ENCODE assay signal across 8 cellular contexts in the genomic region with DNA sequence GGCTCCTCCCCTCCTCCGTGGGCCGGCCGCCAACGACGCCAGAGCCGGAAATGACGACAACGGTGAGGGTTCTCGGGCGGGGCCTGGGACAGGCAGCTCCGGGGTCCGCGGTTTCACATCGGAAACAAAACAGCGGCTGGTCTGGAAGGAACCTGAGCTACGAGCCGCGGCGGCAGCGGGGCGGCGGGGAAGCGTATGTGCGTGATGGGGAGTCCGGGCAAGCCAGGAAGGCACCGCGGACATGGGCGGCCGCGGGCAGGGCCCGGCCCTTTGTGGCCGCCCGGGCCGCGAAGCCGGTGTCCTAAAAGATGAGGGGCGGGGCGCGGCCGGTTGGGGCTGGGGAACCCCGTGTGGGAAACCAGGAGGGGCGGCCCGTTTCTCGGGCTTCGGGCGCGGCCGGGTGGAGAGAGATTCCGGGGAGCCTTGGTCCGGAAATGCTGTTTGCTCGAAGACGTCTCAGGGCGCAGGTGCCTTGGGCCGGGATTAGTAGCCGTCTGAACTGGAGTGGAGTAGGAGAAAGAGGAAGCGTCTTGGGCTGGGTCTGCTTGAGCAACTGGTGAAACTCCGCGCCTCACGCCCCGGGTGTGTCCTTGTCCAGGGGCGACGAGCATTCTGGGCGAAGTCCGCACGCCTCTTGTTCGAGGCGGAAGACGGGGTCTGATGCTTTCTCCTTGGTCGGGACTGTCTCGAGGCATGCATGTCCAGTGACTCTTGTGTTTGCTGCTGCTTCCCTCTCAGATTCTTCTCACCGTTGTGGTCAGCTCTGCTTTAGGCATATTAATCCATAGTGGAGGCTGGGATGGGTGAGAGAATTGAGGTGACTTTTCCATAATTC. TPM values are rescaled to one million over a fixed set of nuclear protein-coding genes. Genes with fewer than 3 reads are reported as not detected.
A peak's percentile ranks its signal among the peaks of the same experiment; 100 is the strongest.
DNase-seq lines count a peak whose midpoint lies in the region; TF ChIP-seq lines count a peak whose summit lies in the region.

PSEN1 (plus strand) TSS at position 121 of the 835 bp plus-strand sequence. CDS start 11,513 bp downstream, outside the sequence.

- H3K14ac ChIP-seq in H9 (ENCODE audit: insufficient read depth, low read length): peak within 1 kb of the TSS; percentile 91

- H3K9me3 ChIP-seq in ES-I3 (ENCODE audit: control insufficient read depth, insufficient read depth, low read length) (no peaks in the 10 kb centered on the region), H9 (ENCODE audit: control insufficient read depth, low read depth, low read length) (no peaks in the 10 kb centered on the region), MG63 (peaks cover 6% of the 10 kb centered on the region; the same call in 1 of the 2 replicates)

- H3K27ac Mint-ChIP-seq in H9: peak within 1 kb of the TSS; percentile 95 to 100 (median 99)
- peak within 1 kb of the TSS; percentile 97 for H3K27ac Mint-ChIP-seq in nephron progenitor cell
- peak within 1 kb of the TSS; percentile 92 for H3K27ac Mint-ChIP-seq in stimulated activated naive CD8-positive, alpha-beta T cell treated with anti-CD3 and anti-CD28 coated beads, Interleukin-15, Interleukin-2, amounts not matched to agents 100 ng/mL and 50 ng/mL, for 24 hours

- H3K27me3 Mint-ChIP-seq in H9 (ENCODE audit: low read depth) (peaks cover 2% of the 10 kb centered on the region), nephron progenitor cell (ENCODE audit: low read depth, poor library complexity) (peaks cover 10% of the 10 kb centered on the region)
- no peaks in the 10 kb centered on the region for H3K27me3 Mint-ChIP-seq in stimulated activated naive CD8-positive, alpha-beta T cell treated with anti-CD3 and anti-CD28 coated beads, Interleukin-15, Interleukin-2, amounts not matched to agents 100 ng/mL and 50 ng/mL, for 24 hours

- peaks cover 1% of the 10 kb centered on the region; the same call in 1 of the 2 replicates for H3K79me2 ChIP-seq in H9 (ENCODE audit: insufficient read depth, low read length)

- H3T11ph ChIP-seq in H9 (ENCODE audit: low read length): no peak within 1 kb of the TSS

- H3K18ac ChIP-seq in H9 (ENCODE audit: insufficient read length, low read depth, low read length): peak within 1 kb of the TSS; percentile 91

- no peak within 1 kb of the TSS for H3K4ac ChIP-seq in H9 (ENCODE audit: low read depth, low read length)

- H4K20me1 ChIP-seq in H9 (ENCODE audit: control insufficient read depth, insufficient read depth, insufficient read length): no peaks in the 10 kb centered on the region

- no peak within 1 kb of the TSS for H2BK5ac ChIP-seq in H9 (ENCODE audit: insufficient read length, low read length)

- H3K4me1 ChIP-seq in ES-I3 (ENCODE audit: insufficient read depth, low read length) (no peaks in the 10 kb centered on the region), H9 (ENCODE audit: insufficient read depth, low read length) (no peaks in the 10 kb centered on the region; the same call in 1 of the 2 replicates)

- no peaks in the 10 kb centered on the region for H3K27me3 ChIP-seq in H9 (ENCODE audit: insufficient read depth, low read length)
- H3K27me3 ChIP-seq in MG63: no peaks in the 10 kb centered on the region

- H2AFZ ChIP-seq in H9 (ENCODE audit: low read length): peak within 1 kb of the TSS; percentile 91

- peak within 1 kb of the TSS; percentile 98 for H3K4me2 ChIP-seq in H9 (ENCODE audit: insufficient read depth, insufficient read length, low read length)

- H3K23ac ChIP-seq in H9 (ENCODE audit: insufficient read length, low read depth, low read length): no peak within 1 kb of the TSS

- no peak within 1 kb of the TSS for H2BK12ac ChIP-seq in H9 (ENCODE audit: insufficient read length, low read depth, low read length)

- peak within 1 kb of the TSS; percentile 24 for H4K5ac ChIP-seq in H9 (ENCODE audit: insufficient read length, low read depth, low read length)

- H2AK5ac ChIP-seq in H9 (ENCODE audit: insufficient read length, low read length): no peak within 1 kb of the TSS

- no peak for TF ChIP-seq CTCF in H9 (conservative IDR thresholded peaks at IDR 0.05)
- TF ChIP-seq CTCF in fibroblast of the aortic adventitia (IDR thresholded peaks at IDR 0.05; ENCODE audit: insufficient read depth, low read length): no peak
- no peak for TF ChIP-seq CTCF in nephron progenitor cell (IDR thresholded peaks at IDR 0.05)

- no CpG with 5 or more reads among the region's 71 CpGs for WGBS in H9 (ENCODE audit: extremely low coverage, insufficient read length, low lambda C conversion rate)

- no peak within 1 kb of the TSS for H2BK120ac ChIP-seq in H9 (ENCODE audit: low read depth, low read length, poor library complexity, severe bottlenecking)

- H3K79me1 ChIP-seq in H9 (ENCODE audit: insufficient read depth, low read depth, low read length, poor library complexity, severe bottlenecking): peaks cover 3% of the 10 kb centered on the region

- H3K4me3 Mint-ChIP-seq in H9 (peak within 1 kb of the TSS; percentile 93 to 94), nephron progenitor cell (peak within 1 kb of the TSS; percentile 85)
- peak within 1 kb of the TSS; percentile 89 for H3K4me3 Mint-ChIP-seq in stimulated activated naive CD8-positive, alpha-beta T cell treated with anti-CD3 and anti-CD28 coated beads, Interleukin-15, Interleukin-2, amounts not matched to agents 100 ng/mL and 50 ng/mL, for 24 hours

- peaks cover 13% of the 10 kb centered on the region for H3K23me2 ChIP-seq in H9 (ENCODE audit: insufficient read length, low read depth, low read length, poor library complexity, severe bottlenecking)

- H3K36me3 Mint-ChIP-seq in H9 (ENCODE audit: insufficient read depth in 1 of 3, low read depth in 3 of 3) (peaks cover 21 to 29% (median 25%) of the 10 kb centered on the region in 3 experiments), nephron progenitor cell (ENCODE audit: low read depth) (peaks cover 30% of the 10 kb centered on the region)
- H3K36me3 Mint-ChIP-seq in stimulated activated naive CD8-positive, alpha-beta T cell treated with anti-CD3 and anti-CD28 coated beads, Interleukin-15, Interleukin-2, amounts not matched to agents 100 ng/mL and 50 ng/mL, for 24 hours (ENCODE audit: low read depth): peaks cover 5% of the 10 kb centered on the region

- no peak within 1 kb of the TSS for H4K8ac ChIP-seq in H9 (replicated peaks; ENCODE audit: insufficient read length, low read depth, low read length)

- peak within 1 kb of the TSS; percentile 93 for H3K9ac ChIP-seq in ES-I3 (ENCODE audit: low read depth, low read length)
- peak within 1 kb of the TSS; percentile 86 for H3K9ac ChIP-seq in H9 (ENCODE audit: extremely low read depth, insufficient read length, low read length)

- H3K9me3 Mint-ChIP-seq in H9 (peaks cover 16 to 18% of the 10 kb centered on the region in 2 experiments), nephron progenitor cell (peaks cover 26% of the 10 kb centered on the region)
- H3K9me3 Mint-ChIP-seq in stimulated activated naive CD8-positive, alpha-beta T cell treated with anti-CD3 and anti-CD28 coated beads, Interleukin-15, Interleukin-2, amounts not matched to agents 100 ng/mL and 50 ng/mL, for 24 hours: peaks cover 5% of the 10 kb centered on the region

- no peak within 1 kb of the TSS for H2BK20ac ChIP-seq in H9 (ENCODE audit: low read depth, low read length, poor library complexity, severe bottlenecking)

- H3K4me1 Mint-ChIP-seq in H9 (peaks cover 7 to 11% of the 10 kb centered on the region in 2 experiments), nephron progenitor cell (peaks cover 15% of the 10 kb centered on the region)
- peaks cover 29% of the 10 kb centered on the region for H3K4me1 Mint-ChIP-seq in stimulated activated naive CD8-positive, alpha-beta T cell treated with anti-CD3 and anti-CD28 coated beads, Interleukin-15, Interleukin-2, amounts not matched to agents 100 ng/mL and 50 ng/mL, for 24 hours (ENCODE audit: low read depth)

- peak within 1 kb of the TSS; percentile 85 for H3K4me3 ChIP-seq in MG63
- peak within 1 kb of the TSS; percentile 89 for H3K4me3 ChIP-seq in fibroblast of the aortic adventitia (ENCODE audit: low read depth, low read length)

- peak; percentile 97 for DNase-seq in H9
- peak; percentile 76 for DNase-seq in MG63
- DNase-seq in SIG-M5 (lab: John Stamatoyannopoulos, UW): peak; percentile 61
- peak; percentile 95 for DNase-seq in activated gamma-delta T cell (lab: John Stamatoyannopoulos, UW)
- DNase-seq in fibroblast of the aortic adventitia (ENCODE audit: low read depth): peak; percentile 89
- peak; percentile 99 for DNase-seq in nephron progenitor cell

- no peak within 1 kb of the TSS for H3K56ac ChIP-seq in H9 (ENCODE audit: insufficient read length, low read depth, low read length)

- H4K91ac ChIP-seq in H9 (ENCODE audit: insufficient read length, low read depth, low read length): no peak within 1 kb of the TSS

- H2BK15ac ChIP-seq in H9 (ENCODE audit: low read depth, low read length): no peak within 1 kb of the TSS

- H3K36me3 ChIP-seq in ES-I3 (ENCODE audit: insufficient read depth, low read length) (no peaks in the 10 kb centered on the region), MG63 (no peaks in the 10 kb centered on the region)

- no peak within 1 kb of the TSS for H3K27ac ChIP-seq in H9 (ENCODE audit: insufficient read length, low read depth, low read length)

RNA-seq across cellular contexts. Expression of gene PSEN1, which starts in this region (rescaled TPM):
- total RNA-seq in H9 (2021) (49.9 TPM in 2 replicates), fibroblast of the aortic adventitia (ENCODE audit: low replicate concordance) (36.6 and 55.0 TPM in 2 replicates)
- 13.7 TPM in 2 replicates for total RNA-seq in MG63 (2014; rRNA removed; shearing (Covaris generic); ENCODE audit: low replicate concordance)
